11 cellular contexts compared by ENCODE assay signal in the genomic region with DNA sequence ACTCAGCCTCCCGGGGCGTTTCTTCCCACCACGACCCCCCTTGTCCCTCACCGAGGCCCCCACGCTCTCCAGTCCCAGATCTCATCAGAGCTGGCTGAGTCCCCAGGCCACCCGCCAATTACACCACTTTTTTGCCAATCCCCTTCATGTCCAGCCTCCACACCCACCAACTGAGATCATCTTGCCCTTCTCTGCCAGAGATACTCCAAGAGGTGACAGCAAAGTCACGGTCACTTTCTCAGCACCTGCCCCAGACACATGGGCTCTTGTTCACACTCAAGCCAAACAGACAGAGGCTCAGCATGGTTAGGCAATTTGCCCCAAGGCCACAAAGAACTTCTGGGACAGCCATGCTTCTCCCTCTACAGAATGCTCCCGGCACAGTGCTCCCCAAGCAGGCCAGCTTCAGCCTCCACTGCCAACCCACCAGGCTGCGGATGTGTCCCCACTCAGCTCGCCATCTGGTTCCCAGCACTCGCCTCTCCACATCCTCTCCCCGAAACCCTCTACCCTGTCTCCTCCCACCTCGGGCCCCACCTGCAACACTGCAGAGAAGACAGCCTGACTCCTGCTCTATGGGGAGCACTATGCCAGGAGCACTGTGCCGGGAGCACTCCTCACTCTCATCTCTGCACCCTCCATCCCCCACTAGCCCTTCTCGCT. TPM values are rescaled to one million over a fixed set of nuclear protein-coding genes. Genes with fewer than 3 reads are reported as not detected.
DNase-seq lines count a peak whose midpoint lies in the region; ATAC-seq, FAIRE-seq and TF ChIP-seq lines count a peak whose summit lies in the region.
"Had no signal": no experiment of that assay in that cellular context is flagged by ENCODE, and none has a peak within 500 bp of the region (broad histone marks: within the 10 kb centered on the region; RNA-seq: fewer than 3 reads in every experiment).

No MANE protein-coding gene starts in this region.

- DNase-seq in SK-N-SH (peak; percentile 68), mesenteric fat pad (ENCODE audit: low spot score) (peak; percentile 89), thyroid gland (peak; percentile 80 to 90), GM12892 (ENCODE audit: insufficient read length) (no peak), PC-3 (no peak), dedifferentiated amniotic fluid mesenchymal stem cell (ENCODE audit: extremely low spot score) (no peak)
- DNase-seq: activated naive CD4-positive, alpha-beta T cell treated with anti-CD3 and anti-CD28 coated beads, Interleukin-2, amount 10 ng/mL, durations not matched to agents 7 days and 5 days; NCI-H146; Peyer's patch had no signal

- H3K27me3 Mint-ChIP-seq in brain: no peaks in the 10 kb centered on the region

- H3K27ac Mint-ChIP-seq in brain: peak overlapping the region; percentile 44 to 85 (median 66)
- H3K27ac Mint-ChIP-seq: activated naive CD4-positive, alpha-beta T cell treated with anti-CD3 and anti-CD28 coated beads, Interleukin-2, amount 10 ng/mL, durations not matched to agents 7 days and 5 days had no signal

- TF ChIP-seq RAD21 in SK-N-SH (IDR thresholded peaks at IDR 0.05; ENCODE audit: low read length): no peak

- CTCF ChIA-PET in SK-N-SH (lab: Yijun Ruan, JAX): interaction anchor here (1.1 to 9.4 kb wide), 4 partner anchors 11 to 212 kb away, joined by 3 to 56 read pairs (median 6); no protein-coding TSS in a partner anchor
- CTCF ChIA-PET in PC-3 (lab: Charles Lee): no interaction called here

- H3K27ac ChIP-seq in SK-N-SH (ENCODE audit: low read depth in 2 of 2, low read length in 1 of 2) (no peak overlapping the region), thyroid gland (peak overlapping the region; percentile 68 to 92 (median 84)), PC-3 (ENCODE audit: low read length) (no peak overlapping the region)

- H2AFZ ChIP-seq in SK-N-SH (ENCODE audit: low read depth) (no peak overlapping the region), PC-3 (ENCODE audit: low read length) (no peak overlapping the region)

- FAIRE-seq in GM12892 (lab: Jason Lieb, UNC): no peak

- ATAC-seq in SK-N-SH treated with all-trans-retinoic acid at 6 μM for 48 hours (no peak), PC-3 (no peak)

- H3K36me3 Mint-ChIP-seq in brain: peaks cover 9% of the 10 kb centered on the region

- no peak overlapping the region for H3K9ac ChIP-seq in SK-N-SH
- H3K9ac ChIP-seq in PC-3 (ENCODE audit: low read length): no peak overlapping the region

- BruUV-seq in PC-3 (replicated peaks; lab: Mats Ljungman, UMichigan): no TSS peak

- peaks cover 32% of the 10 kb centered on the region for H3K4me1 Mint-ChIP-seq in brain

- H3K79me2 ChIP-seq in SK-N-SH (ENCODE audit: insufficient read depth) (0 out of 2 replicates have a peak, but pooled peaks cover 5% of the 10 kb centered on the region), PC-3 (ENCODE audit: low read length) (no peaks in the 10 kb centered on the region)

- intact Hi-C loops in thyroid gland (cut with DNase I) (loop anchor here (5.0 kb wide), 2 partner anchors 73 to 108 kb away; a partner anchor contains a TSS), PC-3 (cut with micrococcal nuclease) (loop anchor here (10.0 kb wide), 1 partner anchor 75 kb away; a partner anchor contains a TSS)

- TF ChIP-seq POLR2A in thyroid gland (IDR thresholded peaks at IDR 0.05): no peak
- no peak for TF ChIP-seq POLR2A in GM12892 (IDR thresholded peaks at IDR 0.05; ENCODE audit: low read depth, low read length)

- H3K9me2 ChIP-seq in SK-N-SH: no peaks in the 10 kb centered on the region
- H3K9me2 ChIP-seq in PC-3 (replicated peaks; ENCODE audit: low read length): no peaks in the 10 kb centered on the region

- TF ChIP-seq CTCF in SK-N-SH (IDR thresholded peaks at IDR 0.05): no peak
- TF ChIP-seq CTCF in brain (conservative IDR thresholded peaks at IDR 0.05): no peak
- no peak for TF ChIP-seq CTCF in thyroid gland (IDR thresholded peaks at IDR 0.05)
- no peak for TF ChIP-seq CTCF in PC-3 (conservative IDR thresholded peaks at IDR 0.05; ENCODE audit: low read depth, low read length)

- no peak for TF ChIP-seq EP300 in SK-N-SH (IDR thresholded peaks at IDR 0.05; ENCODE audit: borderline replicate concordance in 1 of 2, low read depth in 1 of 2, low read length in 1 of 2)

- H3K4me1 ChIP-seq in SK-N-SH (ENCODE audit: control insufficient read depth in 1 of 2, insufficient read depth in 2 of 2, low read depth in 1 of 2, low read length in 1 of 2): peaks cover 6 to 23% of the 10 kb centered on the region in 2 experiments; a peak in 2 of 4 replicates
- H3K4me1 ChIP-seq in thyroid gland: peaks cover 25 to 29% of the 10 kb centered on the region in 2 donors
- peaks cover 8% of the 10 kb centered on the region for H3K4me1 ChIP-seq in PC-3 (ENCODE audit: insufficient read depth, low read length)

- peaks cover 6 to 31% of the 10 kb centered on the region in 2 experiments for H3K36me3 ChIP-seq in SK-N-SH (replicated peaks in 1 of 2; ENCODE audit: control insufficient read depth in 1 of 2, insufficient read depth in 2 of 2, low read length in 1 of 2)
- peaks cover 20 to 27% of the 10 kb centered on the region in 2 donors for H3K36me3 ChIP-seq in thyroid gland
- no peaks in the 10 kb centered on the region for H3K36me3 ChIP-seq in PC-3 (ENCODE audit: low read depth, low read length)

- H3K27me3 ChIP-seq in SK-N-SH (ENCODE audit: insufficient read depth): no peaks in the 10 kb centered on the region
- H3K27me3 ChIP-seq in thyroid gland: no peaks in the 10 kb centered on the region
- no peaks in the 10 kb centered on the region for H3K27me3 ChIP-seq in PC-3 (ENCODE audit: low read length)
- H3K27me3 ChIP-seq: Peyer's patch had no signal

- peak overlapping the region in 1 of 5 experiments; percentile 15 for H3K4me3 Mint-ChIP-seq in brain
- H3K4me3 Mint-ChIP-seq: activated naive CD4-positive, alpha-beta T cell treated with anti-CD3 and anti-CD28 coated beads, Interleukin-2, amount 10 ng/mL, durations not matched to agents 7 days and 5 days had no signal

- H4K20me1 ChIP-seq in SK-N-SH (ENCODE audit: insufficient read depth): no peaks in the 10 kb centered on the region
- no peaks in the 10 kb centered on the region for H4K20me1 ChIP-seq in PC-3 (ENCODE audit: low read length)

- 76% methylated on average over 15 of the region's 15 CpGs for WGBS in SK-N-SH (ENCODE audit: low lambda C conversion rate)
- 44 to 48% methylated on average over 15 of the region's 15 CpGs for WGBS in thyroid gland, 2 donors

- H3K4me3 ChIP-seq in SK-N-SH (ENCODE audit: low read depth in 2 of 2, low read length in 1 of 2): no peak overlapping the region
- no peak overlapping the region for H3K4me3 ChIP-seq in thyroid gland (replicated peaks in 1 of 3)
- no peak overlapping the region for H3K4me3 ChIP-seq in PC-3 (ENCODE audit: low read length)
- H3K4me3 ChIP-seq: Peyer's patch had no signal

- POLR2A ChIA-PET in SK-N-SH (lab: Yijun Ruan, JAX) (no interaction called here), PC-3 (lab: Charles Lee; ENCODE audit: unreplicated experiment) (no interaction called here)

- H3F3A ChIP-seq in SK-N-SH (replicated peaks; ENCODE audit: insufficient read depth) (peaks cover 6% of the 10 kb centered on the region), PC-3 (ENCODE audit: low read length, unreplicated experiment) (no peaks in the 10 kb centered on the region)

- H3K9me3 Mint-ChIP-seq in brain: no peaks in the 10 kb centered on the region
- H3K9me3 Mint-ChIP-seq: activated naive CD4-positive, alpha-beta T cell treated with anti-CD3 and anti-CD28 coated beads, Interleukin-2, amount 10 ng/mL, durations not matched to agents 7 days and 5 days had no signal

- no peak overlapping the region for H3K4me2 ChIP-seq in SK-N-SH
- H3K4me2 ChIP-seq in PC-3 (ENCODE audit: low read length): no peak overlapping the region

- no peaks in the 10 kb centered on the region for H3K9me3 ChIP-seq in SK-N-SH
- no peaks in the 10 kb centered on the region for H3K9me3 ChIP-seq in thyroid gland
- H3K9me3 ChIP-seq in PC-3 (ENCODE audit: low read length): no peaks in the 10 kb centered on the region
- H3K9me3 ChIP-seq: Peyer's patch had no signal

TF ChIP-seq in SK-N-SH, 30 proteins besides CTCF, POLR2A, EP300 and RAD21 (continues in another document):
- TF ChIP-seq FOSL2 (IDR thresholded peaks at IDR 0.05; ENCODE audit: borderline replicate concordance, low read depth) (no peak), TAF1 (IDR thresholded peaks at IDR 0.05; ENCODE audit: borderline replicate concordance, low read depth, low read length) (no peak)

TF ChIP-seq in SK-N-SH treated with all-trans-retinoic acid at 6 μM for 48 hours, 23 proteins besides CTCF, POLR2A, EP300 and RAD21 (continues in another document):
- no peak for TF ChIP-seq ESRRG (CRISPR knock-in tag; IDR thresholded peaks at IDR 0.05)

RNA-seq across cellular contexts. Expression of a gene that starts 4.5 kb away (rescaled TPM):
- polyA plus RNA-seq in SK-N-SH (2012; rRNA removed) (59.8 and 95.2 TPM in 2 replicates), brain (ENCODE audit: insufficient read depth, low read depth, low replicate concordance) (38.3 TPM)
- 26.4 and 50.4 TPM in 2 replicates for polyA plus RNA-seq in SK-N-SH (2012; cell fraction: cytosol; rRNA removed)
- polyA plus RNA-seq in SK-N-SH (2012; cell fraction: nucleus; rRNA removed): 120 and 190 TPM in 2 replicates
- total RNA-seq in mesenteric fat pad (93.8 TPM), thyroid gland (10 to 100 TPM; 25.4 to 38.2 (median 34.9) TPM), PC-3 (2014; rRNA removed) (17.9 and 18.6 TPM in 2 replicates)
- 21.2 TPM for polyA plus RNA-seq in GM12892 (2012; ENCODE audit: missing spikeins)

RNA-seq across cellular contexts. Expression of a gene that starts 57.9 kb away (rescaled TPM):
- polyA plus RNA-seq in SK-N-SH (2012; rRNA removed) (86.6 and 89.4 TPM in 2 replicates), brain (ENCODE audit: insufficient read depth, low read depth, low replicate concordance) (50.7 TPM)
- 68.1 and 79.1 TPM in 2 replicates for polyA plus RNA-seq in SK-N-SH (2012; cell fraction: cytosol; rRNA removed)
- 66.0 and 75.5 TPM in 2 replicates for polyA plus RNA-seq in SK-N-SH (2012; cell fraction: nucleus; rRNA removed)
- total RNA-seq in mesenteric fat pad (9.7 TPM), thyroid gland (10 to 100 TPM; 14.5 to 53.7 (median 29.1) TPM), PC-3 (2014; rRNA removed) (57.4 and 61.3 TPM in 2 replicates)
- 56.5 TPM for polyA plus RNA-seq in GM12892 (2012; ENCODE audit: missing spikeins)

RNA-seq across cellular contexts. Expression of a gene that starts 58.0 kb away (rescaled TPM):
- 244 and 301 TPM in 2 replicates for polyA plus RNA-seq in SK-N-SH (2012; rRNA removed)
- 157 and 199 TPM in 2 replicates for polyA plus RNA-seq in SK-N-SH (2012; cell fraction: cytosol; rRNA removed)
- polyA plus RNA-seq in SK-N-SH (2012; cell fraction: nucleus; rRNA removed): 189 and 235 TPM in 2 replicates
- 276 TPM for polyA plus RNA-seq in brain (ENCODE audit: insufficient read depth, low read depth, low replicate concordance)
- 128 TPM for total RNA-seq in mesenteric fat pad
- total RNA-seq in thyroid gland: 100 to 1,000 TPM in 2 of 4 donors, 10 to 100 TPM in 2; 70.8 to 119 (median 95.2) TPM
- polyA plus RNA-seq in GM12892 (2012; ENCODE audit: missing spikeins): 126 TPM
- 163 and 174 TPM in 2 replicates for total RNA-seq in PC-3 (2014; rRNA removed)

Comparison
In these comparisons a context has a peak if more than half of its experiments do, and no peak if none do; other contexts are left out.
1. DNase-seq: peak in SK-N-SH (single experiment), mesenteric fat pad (single experiment) and thyroid gland (2 of 2); none in GM12892 (single experiment), PC-3 (single experiment) and dedifferentiated amniotic fluid mesenchymal stem cell (single experiment).
2. H3K27ac ChIP-seq: peak in thyroid gland (3 of 3); none in SK-N-SH (0 of 2) and PC-3 (single experiment).